8 cellular contexts compared by ENCODE assay signal in genomic region chr18:21740474-21740723, GRCh38. TPM values are rescaled to one million over a fixed set of nuclear protein-coding genes. Genes with fewer than 3 reads are reported as not detected.
DNase-seq lines count a peak whose midpoint lies in the region; ATAC-seq and TF ChIP-seq lines count a peak whose summit lies in the region.

No MANE protein-coding gene starts in this region.

- ATAC-seq in GM18909 (IDR thresholded peaks at IDR 0.05; ENCODE audit: poor library complexity, unreplicated experiment) (peak; percentile 96), HG03135 (IDR thresholded peaks at IDR 0.05; ENCODE audit: unreplicated experiment) (peak; percentile 97)

- peaks cover 5% of the 10 kb centered on the region for H3K4me1 ChIP-seq in SJSA1 (replicated peaks)

- H3K27me3 ChIP-seq in SJSA1 (replicated peaks) = no peaks in the 10 kb centered on the region

- peak overlapping the region; percentile 84 for H3K27ac ChIP-seq in SJSA1

- peaks cover 11% of the 10 kb centered on the region for H3K36me3 ChIP-seq in SJSA1

- H3K4me3 ChIP-seq in SJSA1 (peak overlapping the region; percentile 77), cardiac fibroblast (replicated peaks in 1 of 2; ENCODE audit: low read depth in 2 of 2, low read length in 2 of 2) (peak overlapping the region; percentile 87 to 92)

- no peaks in the 10 kb centered on the region for H3K9me3 ChIP-seq in SJSA1 (replicated peaks)

- peak; percentile 99 for DNase-seq in AG20443 (ENCODE audit: low spot score)
- peak in 1 of 2 experiments; percentile 98 for DNase-seq in SJSA1 (ENCODE audit: low read depth in 1 of 2, low spot score in 2 of 2)
- DNase-seq in cardiac fibroblast (ENCODE audit: low read depth in 2 of 2) = peak in 1 of 2 donors; percentile 98
- DNase-seq in kidney glomerular epithelial cell (lab: John Stamatoyannopoulos, UW) = peak; percentile 96
- DNase-seq in stimulated activated CD4-positive, alpha-beta T cell treated with anti-CD3 and anti-CD28 coated beads, TNF-alpha, amount 100 ng/mL, for 24 hours (ENCODE audit: low read depth in 3 of 3) = peak in 2 of 3 experiments; percentile 97 to 98
- no peak for DNase-seq in NCI-H1436 (lab: John Stamatoyannopoulos, UW)

- TF ChIP-seq CTCF in cardiac fibroblast (IDR thresholded peaks at IDR 0.05; ENCODE audit: low read depth, low read length) = no peak

RNA-seq across cellular contexts. Expression of gene MIB1, which starts 0.2 kb away (rescaled TPM):
- total RNA-seq in SJSA1 (2014; rRNA removed; shearing (Covaris generic)) = 53.0 and 65.4 TPM in 2 replicates

RNA-seq across cellular contexts. Expression of gene ABHD3, which starts 35.8 kb away (rescaled TPM):
- 21.9 and 36.7 TPM in 2 replicates for total RNA-seq in SJSA1 (2014; rRNA removed; shearing (Covaris generic))
